ENCODE assay signal across 1 cellular context in the genomic region with DNA sequence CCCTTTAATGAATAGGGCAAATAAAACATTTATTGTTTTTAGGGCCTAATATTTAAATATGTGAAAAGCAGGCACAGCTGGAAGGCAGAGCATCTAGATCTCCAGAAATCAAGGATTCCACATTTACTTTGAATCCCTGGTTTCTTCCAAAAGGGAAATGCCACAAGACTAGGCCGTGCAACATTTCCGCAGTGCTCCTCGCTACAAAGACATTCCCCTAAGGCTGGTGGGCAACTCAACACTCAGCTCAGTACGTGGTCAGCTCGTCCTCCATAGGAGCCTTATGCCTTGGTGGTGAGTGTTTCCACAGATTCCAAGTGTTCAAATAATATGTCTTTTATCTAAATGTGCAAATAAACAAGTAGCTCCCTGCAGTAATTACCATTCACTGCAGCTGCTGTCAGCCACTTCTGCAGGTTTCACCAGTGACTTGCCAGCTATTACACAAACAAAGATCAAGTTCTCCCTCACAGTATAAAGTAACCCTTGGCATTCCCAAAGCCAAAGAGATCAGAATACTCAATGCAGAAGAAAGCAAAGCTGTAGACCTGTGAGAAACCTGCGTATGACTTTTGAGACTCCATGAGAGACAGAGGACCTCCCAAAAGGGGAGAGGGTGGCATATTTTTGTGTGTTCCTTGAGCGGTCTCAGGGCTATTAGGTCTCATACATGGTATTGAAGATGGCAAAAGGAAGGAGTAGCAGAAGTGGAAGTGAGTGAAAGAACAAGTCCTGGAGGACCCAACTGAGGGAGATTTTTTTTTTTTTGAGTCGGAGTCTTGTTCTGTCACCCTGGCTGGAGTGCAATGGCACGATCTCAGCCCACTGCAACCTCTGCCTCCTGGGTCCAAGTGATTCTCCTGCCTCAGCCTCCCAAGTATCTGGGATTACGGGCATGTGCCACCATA.
TF ChIP-seq lines count a peak whose summit lies in the region.

No MANE protein-coding gene starts in this region.

TF ChIP-seq in K562, 482 proteins besides CTCF, POLR2A, EP300 and RAD21:
- no peak for TF ChIP-seq ETV6 (IDR thresholded peaks at IDR 0.05; ENCODE audit: borderline replicate concordance in 1 of 2, low read depth in 2 of 2, low read length in 1 of 2)
- no peak for TF ChIP-seq ETV6 (CRISPR knock-in tag; IDR thresholded peaks at IDR 0.05; ENCODE audit: borderline replicate concordance)
- TF ChIP-seq, protein P1, sequence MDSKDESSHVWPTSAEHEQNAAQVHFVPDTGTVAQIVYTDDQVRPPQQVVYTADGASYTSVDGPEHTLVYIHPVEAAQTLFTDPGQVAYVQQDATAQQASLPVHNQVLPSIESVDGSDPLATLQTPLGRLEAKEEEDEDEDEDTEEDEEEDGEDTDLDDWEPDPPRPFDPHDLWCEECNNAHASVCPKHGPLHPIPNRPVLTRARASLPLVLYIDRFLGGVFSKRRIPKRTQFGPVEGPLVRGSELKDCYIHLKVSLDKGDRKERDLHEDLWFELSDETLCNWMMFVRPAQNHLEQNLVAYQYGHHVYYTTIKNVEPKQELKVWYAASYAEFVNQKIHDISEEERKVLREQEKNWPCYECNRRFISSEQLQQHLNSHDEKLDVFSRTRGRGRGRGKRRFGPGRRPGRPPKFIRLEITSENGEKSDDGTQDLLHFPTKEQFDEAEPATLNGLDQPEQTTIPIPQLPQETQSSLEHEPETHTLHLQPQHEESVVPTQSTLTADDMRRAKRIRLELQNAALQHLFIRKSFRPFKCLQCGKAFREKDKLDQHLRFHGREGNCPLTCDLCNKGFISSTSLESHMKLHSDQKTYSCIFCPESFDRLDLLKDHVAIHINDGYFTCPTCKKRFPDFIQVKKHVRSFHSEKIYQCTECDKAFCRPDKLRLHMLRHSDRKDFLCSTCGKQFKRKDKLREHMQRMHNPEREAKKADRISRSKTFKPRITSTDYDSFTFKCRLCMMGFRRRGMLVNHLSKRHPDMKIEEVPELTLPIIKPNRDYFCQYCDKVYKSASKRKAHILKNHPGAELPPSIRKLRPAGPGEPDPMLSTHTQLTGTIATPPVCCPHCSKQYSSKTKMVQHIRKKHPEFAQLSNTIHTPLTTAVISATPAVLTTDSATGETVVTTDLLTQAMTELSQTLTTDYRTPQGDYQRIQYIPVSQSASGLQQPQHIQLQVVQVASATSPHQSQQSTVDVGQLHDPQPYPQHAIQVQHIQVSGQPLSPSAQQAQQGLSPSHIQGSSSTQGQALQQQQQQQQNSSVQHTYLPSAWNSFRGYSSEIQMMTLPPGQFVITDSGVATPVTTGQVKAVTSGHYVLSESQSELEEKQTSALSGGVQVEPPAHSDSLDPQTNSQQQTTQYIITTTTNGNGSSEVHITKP (IDR thresholded peaks at IDR 0.05; ENCODE audit: partially characterized antibody): peak; percentile 79
